In genomic region chr21:35015435-35016024, GRCh38 we compare ENCODE assay signal across 16 cellular contexts. TPM values are rescaled to one million over a fixed set of nuclear protein-coding genes. Genes with fewer than 3 reads are reported as not detected.
DNase-seq lines count a peak whose midpoint lies in the region; ATAC-seq lines count a peak whose summit lies in the region.
"Had no signal": no experiment of that assay in that cellular context is flagged by ENCODE, and none has a peak within 500 bp of the region (broad histone marks: within the 10 kb centered on the region; RNA-seq: fewer than 3 reads in every experiment).

No MANE protein-coding gene starts in this region.

- no peaks in the 10 kb centered on the region for H3K36me3 ChIP-seq in H7 (replicated peaks; ENCODE audit: control insufficient read depth, insufficient read depth, low read length)
- H3K36me3 ChIP-seq: HAP-1, neural progenitor cell, SJSA1 had no signal

- DNase-seq in stimulated activated CD4-positive, alpha-beta T cell treated with anti-CD3 and anti-CD28 coated beads, Interleukin-15, amount 100 ng/mL, for 24 hours = peak; percentile 35
- no peak for DNase-seq in stimulated activated CD4-positive, alpha-beta T cell treated with anti-CD3 and anti-CD28 coated beads, Interleukin-4, amount 100 ng/mL, for 4 hours
- DNase-seq in T-helper 17 cell = no peak
- no peak for DNase-seq in effector memory CD8-positive, alpha-beta T cell
- no peak for DNase-seq in RKO (ENCODE audit: low spot score)
- DNase-seq in H7 = no peak
- DNase-seq: cerebellar nuclear complex, DMS79, mesenchymal stem cell, NCI-H1930, NCI-H524 treated with DMSO at 0.1 percent for 48 hours had no signal

- H3K27me3 Mint-ChIP-seq in T-helper 17 cell = no peaks in the 10 kb centered on the region
- H3K27me3 Mint-ChIP-seq in effector memory CD8-positive, alpha-beta T cell = no peaks in the 10 kb centered on the region

- H3K27me3 ChIP-seq in H7 (ENCODE audit: control insufficient read depth, insufficient read depth, low read length) = no peaks in the 10 kb centered on the region
- H3K27me3 ChIP-seq: hepatocyte, neural progenitor cell, SJSA1 had no signal

- peak overlapping the region; percentile 44 for H3K27ac Mint-ChIP-seq in T-helper 17 cell
- H3K27ac Mint-ChIP-seq in effector memory CD8-positive, alpha-beta T cell = peak overlapping the region; percentile 64 to 85
- H3K27ac Mint-ChIP-seq: neural progenitor cell had no signal

- no peaks in the 10 kb centered on the region for H3K9me3 ChIP-seq in T-helper 17 cell (ENCODE audit: control insufficient read depth, low read length, poor library complexity, severe bottlenecking)
- H3K9me3 ChIP-seq: HAP-1, SJSA1 had no signal

- ATAC-seq in T-helper 17 cell = peak; percentile 81
- ATAC-seq in effector memory CD8-positive, alpha-beta T cell (replicated peaks) = peak; percentile 94
- no peak for ATAC-seq in HG03378 (IDR thresholded peaks at IDR 0.05; ENCODE audit: unreplicated experiment)

- peaks cover 70% of the 10 kb centered on the region for H3K4me1 Mint-ChIP-seq in T-helper 17 cell
- H3K4me1 Mint-ChIP-seq in effector memory CD8-positive, alpha-beta T cell (ENCODE audit: low read depth in 2 of 2) = peaks cover 51 to 82% of the 10 kb centered on the region in 2 donors

- peak overlapping the region; percentile 28 for H3K4me3 Mint-ChIP-seq in T-helper 17 cell
- peak overlapping the region; percentile 16 to 46 for H3K4me3 Mint-ChIP-seq in effector memory CD8-positive, alpha-beta T cell
- H3K4me3 Mint-ChIP-seq: neural progenitor cell had no signal

- no peak overlapping the region for H3K4me3 ChIP-seq in H7 (ENCODE audit: insufficient read depth, low read depth, low read length)
- H3K4me3 ChIP-seq: HAP-1, hepatocyte, neural progenitor cell, SJSA1 had no signal

- no peaks in the 10 kb centered on the region for H3K36me3 Mint-ChIP-seq in T-helper 17 cell (ENCODE audit: low read depth)
- peaks cover 17% of the 10 kb centered on the region for H3K36me3 Mint-ChIP-seq in effector memory CD8-positive, alpha-beta T cell (ENCODE audit: insufficient read depth)
- H3K36me3 Mint-ChIP-seq: neural progenitor cell had no signal

- no peaks in the 10 kb centered on the region for H3K9me3 Mint-ChIP-seq in effector memory CD8-positive, alpha-beta T cell
- H3K9me3 Mint-ChIP-seq: neural progenitor cell had no signal

RNA-seq across cellular contexts. Expression of gene RUNX1, which starts 33.6 kb away (rescaled TPM):
- total RNA-seq in T-helper 17 cell = 100 to 1,000 TPM in 1 of 2 donors, 10 to 100 TPM in 1; 97.0 to 110 TPM
- total RNA-seq in H7 (2014; rRNA removed; shearing (Covaris generic)) = 0.48 and 0.55 TPM in 2 replicates

Comparison
In these comparisons a context has a peak if more than half of its experiments do, and no peak if none do; other contexts are left out.
1. RNA of gene RUNX1, which starts 33.6 kb away (total RNA-seq): 97.0 to 110 TPM in T-helper 17 cell; 0.48 to 0.55 TPM in H7; every median in the first group is over 10 times any median in the second.